20 cellular contexts compared by ENCODE assay signal in genomic region chr1:48234086-48234485, GRCh38. TPM values are rescaled to one million over a fixed set of nuclear protein-coding genes. Genes with fewer than 3 reads are reported as not detected.
"Had no signal": no experiment of that assay in that cellular context is flagged by ENCODE, and none has a peak within 500 bp of the region (broad histone marks: within the 10 kb centered on the region; RNA-seq: fewer than 3 reads in every experiment).

No MANE protein-coding gene starts in this region.

- H3K9me3 Mint-ChIP-seq: naive thymus-derived CD4-positive, alpha-beta T cell; nephron progenitor cell had no signal

- H3K4me3 Mint-ChIP-seq: naive thymus-derived CD4-positive, alpha-beta T cell; nephron progenitor cell had no signal

- H3K27me3 ChIP-seq: dorsolateral prefrontal cortex, gastrocnemius medialis had no signal

- H3K4me3 ChIP-seq: dorsolateral prefrontal cortex, gastrocnemius medialis, heart right ventricle, left ventricle myocardium inferior, lung had no signal

- H3K36me3 Mint-ChIP-seq: naive thymus-derived CD4-positive, alpha-beta T cell had no signal

- H3K27ac ChIP-seq: dorsolateral prefrontal cortex, gastrocnemius medialis, heart right ventricle, left ventricle myocardium inferior, neutrophil had no signal

- H3K4me1 Mint-ChIP-seq: nephron progenitor cell had no signal

- H3K9me3 ChIP-seq: gastrocnemius medialis, heart right ventricle, left ventricle myocardium inferior, neutrophil had no signal

- ATAC-seq: esophagus mucosa; gastrocnemius medialis; naive thymus-derived CD4-positive, alpha-beta T cell had no signal

- DNase-seq: cortex of kidney; dorsolateral prefrontal cortex; effector CD8-positive, alpha-beta T cell; gastrocnemius medialis; heart right ventricle; hypothalamus; left ventricle myocardium inferior; naive thymus-derived CD4-positive, alpha-beta T cell; nephron progenitor cell; posterior cingulate gyrus; small intestine; stimulated activated CD4-positive, alpha-beta T cell treated with anti-CD3 and anti-CD28 coated beads, Interleukin-12 subunit alpha, Interleukin-12 subunit beta, amount 100 ng/mL, for 4 hours; stimulated activated naive CD4-positive, alpha-beta T cell treated with Interleukin-2 at 50 U/mL for 16 hours; trophoblast cell had no signal

- H3K36me3 ChIP-seq: gastrocnemius medialis, heart right ventricle, left ventricle myocardium inferior, neutrophil had no signal

- H3K4me1 ChIP-seq: gastrocnemius medialis, heart right ventricle had no signal

- H3K27ac Mint-ChIP-seq: nephron progenitor cell had no signal

RNA-seq across cellular contexts. Expression of gene SLC5A9, which starts 11.6 kb away (rescaled TPM):
- total RNA-seq: esophagus mucosa; fibroblast of villous mesenchyme; gastrocnemius medialis; naive thymus-derived CD4-positive, alpha-beta T cell; osteoblast; pulmonary artery endothelial cell had no signal
